In genomic region chr20:25490656-25491445, GRCh38 we compare ENCODE assay signal across 21 cellular contexts.
A peak's percentile ranks its signal among the peaks of the same experiment; 100 is the strongest.
DNase-seq lines count a peak whose midpoint lies in the region; ATAC-seq and TF ChIP-seq lines count a peak whose summit lies in the region.
"Had no signal": no experiment of that assay in that cellular context is flagged by ENCODE, and none has a peak within 500 bp of the region (broad histone marks: within the 10 kb centered on the region; RNA-seq: fewer than 3 reads in every experiment).

No MANE protein-coding gene starts in this region.

- no peak overlapping the region for H3K4me3 ChIP-seq in RWPE2 (ENCODE audit: severe bottlenecking)
- H3K4me3 ChIP-seq in iPS-20b (ENCODE audit: low read length): no peak overlapping the region
- H3K4me3 ChIP-seq in osteoblast (ENCODE audit: insufficient read depth, low read length): no peak overlapping the region
- H3K4me3 ChIP-seq: HAP-1, SK-N-MC had no signal

- H3K4me1 Mint-ChIP-seq in natural killer cell treated with Interleukin-12 subunit alpha and Interleukin-12 subunit beta and Interleukin-15 and Interleukin-18, amount 100 ng/mL, for 72 hours (ENCODE audit: low read depth in 2 of 2): peaks cover 4 to 6% of the 10 kb centered on the region in 2 donors
- peaks cover 7 to 8% of the 10 kb centered on the region in 2 donors for H3K4me1 Mint-ChIP-seq in natural killer cell
- H3K4me1 Mint-ChIP-seq in activated naive CD8-positive, alpha-beta T cell treated with anti-CD3 and anti-CD28 coated beads, Interleukin-2, amount 50 U/mL, for 24 hours: peaks cover 5% of the 10 kb centered on the region
- H3K4me1 Mint-ChIP-seq: CD14-positive monocyte had no signal

- no peak overlapping the region for H3K27ac Mint-ChIP-seq in natural killer cell treated with Interleukin-12 subunit alpha and Interleukin-12 subunit beta and Interleukin-15 and Interleukin-18, amount 100 ng/mL, for 72 hours
- H3K27ac Mint-ChIP-seq in natural killer cell: no peak overlapping the region
- H3K27ac Mint-ChIP-seq in activated naive CD8-positive, alpha-beta T cell treated with anti-CD3 and anti-CD28 coated beads, Interleukin-2, amount 50 U/mL, for 24 hours: no peak overlapping the region
- H3K27ac Mint-ChIP-seq: CD14-positive monocyte had no signal

- H3K27me3 Mint-ChIP-seq in natural killer cell treated with Interleukin-12 subunit alpha and Interleukin-12 subunit beta and Interleukin-15 and Interleukin-18, amount 100 ng/mL, for 72 hours: peaks cover 0 to 2% of the 10 kb centered on the region in 2 donors
- peaks cover 4 to 7% of the 10 kb centered on the region in 2 donors for H3K27me3 Mint-ChIP-seq in natural killer cell (ENCODE audit: low read depth in 2 of 2)
- no peaks in the 10 kb centered on the region for H3K27me3 Mint-ChIP-seq in activated naive CD8-positive, alpha-beta T cell treated with anti-CD3 and anti-CD28 coated beads, Interleukin-2, amount 50 U/mL, for 24 hours

- no peaks in the 10 kb centered on the region for H3K9me3 ChIP-seq in RWPE2 (ENCODE audit: severe bottlenecking)
- no peaks in the 10 kb centered on the region for H3K9me3 ChIP-seq in iPS-20b (ENCODE audit: insufficient read depth, low read depth, low read length)
- H3K9me3 ChIP-seq in osteoblast (ENCODE audit: low read depth, low read length): no peaks in the 10 kb centered on the region
- H3K9me3 ChIP-seq: HAP-1 had no signal

- H3K36me3 ChIP-seq in RWPE2 (ENCODE audit: low read depth): no peaks in the 10 kb centered on the region
- peaks cover 45% of the 10 kb centered on the region for H3K36me3 ChIP-seq in iPS-20b (ENCODE audit: insufficient read depth, low read depth, low read length)
- peaks cover 13% of the 10 kb centered on the region for H3K36me3 ChIP-seq in osteoblast (ENCODE audit: insufficient read depth, low read length)
- H3K36me3 ChIP-seq: HAP-1 had no signal

- no peak overlapping the region for H3K4me2 ChIP-seq in osteoblast (ENCODE audit: insufficient read depth, low read length)

- no peaks in the 10 kb centered on the region for H3K79me2 ChIP-seq in osteoblast (ENCODE audit: insufficient read depth, low read length)

- peak in 1 of 2 donors; percentile 46 for ATAC-seq in natural killer cell treated with Interleukin-12 subunit alpha and Interleukin-12 subunit beta and Interleukin-15 and Interleukin-18, amount 100 ng/mL, for 72 hours
- ATAC-seq in natural killer cell: no peak
- ATAC-seq in RWPE2 (ENCODE audit: low read depth): no peak
- no peak for ATAC-seq in activated naive CD8-positive, alpha-beta T cell treated with anti-CD3 and anti-CD28 coated beads, Interleukin-2, amount 50 U/mL, for 24 hours
- ATAC-seq: Panc1 had no signal

- no peaks in the 10 kb centered on the region for H3K36me3 Mint-ChIP-seq in natural killer cell treated with Interleukin-12 subunit alpha and Interleukin-12 subunit beta and Interleukin-15 and Interleukin-18, amount 100 ng/mL, for 72 hours
- H3K36me3 Mint-ChIP-seq in natural killer cell: no peaks in the 10 kb centered on the region
- H3K36me3 Mint-ChIP-seq in activated naive CD8-positive, alpha-beta T cell treated with anti-CD3 and anti-CD28 coated beads, Interleukin-2, amount 50 U/mL, for 24 hours (ENCODE audit: low read depth): no peaks in the 10 kb centered on the region
- H3K36me3 Mint-ChIP-seq: CD14-positive monocyte had no signal

- DNase-seq in natural killer cell treated with Interleukin-12 subunit alpha and Interleukin-12 subunit beta and Interleukin-15 and Interleukin-18, amount 100 ng/mL, for 72 hours (ENCODE audit: low spot score): peak; percentile 31
- no peak for DNase-seq in natural killer cell
- DNase-seq in RWPE2 (ENCODE audit: low spot score): peak; percentile 52
- DNase-seq in osteoblast (ENCODE audit: insufficient read length, low spot score, missing footprints): peak; percentile 69
- no peak for DNase-seq in stimulated activated CD4-positive, alpha-beta T cell treated with anti-CD3 and anti-CD28 coated beads, Interleukin-12 subunit alpha, Interleukin-12 subunit beta, amount 100 ng/mL, for 4 hours
- no peak for DNase-seq in SHP77 treated with DMSO at 0.1 percent for 48 hours (lab: John Stamatoyannopoulos, UW)
- no peak for DNase-seq in activated naive CD8-positive, alpha-beta T cell treated with anti-CD3 and anti-CD28 coated beads, Interleukin-2, amount 50 U/mL, for 24 hours
- DNase-seq: AML-193, KG1, NCI-H1105, NCI-H146, NCI-H2029, NCI-H226, NCI-H510A treated with DMSO at 0.1 percent for 48 hours, NCI-H748 treated with DMSO at 0.1 percent for 48 hours had no signal

- no peaks in the 10 kb centered on the region for H3K9me3 Mint-ChIP-seq in natural killer cell treated with Interleukin-12 subunit alpha and Interleukin-12 subunit beta and Interleukin-15 and Interleukin-18, amount 100 ng/mL, for 72 hours
- no peaks in the 10 kb centered on the region for H3K9me3 Mint-ChIP-seq in natural killer cell
- no peaks in the 10 kb centered on the region for H3K9me3 Mint-ChIP-seq in activated naive CD8-positive, alpha-beta T cell treated with anti-CD3 and anti-CD28 coated beads, Interleukin-2, amount 50 U/mL, for 24 hours
- H3K9me3 Mint-ChIP-seq: CD14-positive monocyte had no signal

- H4K20me1 ChIP-seq in osteoblast (ENCODE audit: insufficient read depth, low read length): no peaks in the 10 kb centered on the region

- no peak for TF ChIP-seq CTCF in natural killer cell (IDR thresholded peaks at IDR 0.05)
- no peak for TF ChIP-seq CTCF in RWPE2 (IDR thresholded peaks at IDR 0.05; ENCODE audit: poor library complexity, severe bottlenecking)
- TF ChIP-seq CTCF in osteoblast (IDR thresholded peaks at IDR 0.05; ENCODE audit: extremely low read depth, low read depth, low read length): no peak

- H3K27me3 ChIP-seq in RWPE2 (ENCODE audit: insufficient read depth, poor library complexity, severe bottlenecking): no peaks in the 10 kb centered on the region
- no peaks in the 10 kb centered on the region for H3K27me3 ChIP-seq in iPS-20b (ENCODE audit: insufficient read depth, low read length)
- H3K27me3 ChIP-seq in osteoblast (ENCODE audit: insufficient read depth, low read length): no peaks in the 10 kb centered on the region

- intact Hi-C loops in natural killer cell (cut with micrococcal nuclease): no loop called here

- no peak overlapping the region; the same call in 1 of the 2 replicates for H3K9ac ChIP-seq in iPS-20b (ENCODE audit: low read depth, low read length)

- no peak overlapping the region for H3K4me3 Mint-ChIP-seq in natural killer cell treated with Interleukin-12 subunit alpha and Interleukin-12 subunit beta and Interleukin-15 and Interleukin-18, amount 100 ng/mL, for 72 hours
- no peak overlapping the region for H3K4me3 Mint-ChIP-seq in natural killer cell
- no peak overlapping the region for H3K4me3 Mint-ChIP-seq in activated naive CD8-positive, alpha-beta T cell treated with anti-CD3 and anti-CD28 coated beads, Interleukin-2, amount 50 U/mL, for 24 hours
- H3K4me3 Mint-ChIP-seq: CD14-positive monocyte had no signal

- H3K27ac ChIP-seq in RWPE2 (ENCODE audit: poor library complexity, severe bottlenecking) (no peak overlapping the region), iPS-20b (ENCODE audit: low read length) (peak overlapping the region; percentile 38), osteoblast (ENCODE audit: low read depth, low read length) (no peak overlapping the region)
- H3K27ac ChIP-seq: HL-60, SK-N-MC had no signal

- H2AFZ ChIP-seq in osteoblast (ENCODE audit: low read length): no peak overlapping the region

- H3K4me1 ChIP-seq in RWPE2 (ENCODE audit: insufficient read depth, poor library complexity, severe bottlenecking) (peaks cover 8% of the 10 kb centered on the region), iPS-20b (ENCODE audit: insufficient read depth, low read length) (peaks cover 10% of the 10 kb centered on the region), osteoblast (ENCODE audit: insufficient read depth, low read length) (no peaks in the 10 kb centered on the region)
- H3K4me1 ChIP-seq: HAP-1 had no signal

Comparison
In these comparisons a context has a peak if more than half of its experiments do, and no peak if none do; other contexts are left out.
1. DNase-seq: peak in natural killer cell treated with Interleukin-12 subunit alpha and Interleukin-12 subunit beta and Interleukin-15 and Interleukin-18, amount 100 ng/mL, for 72 hours (single experiment), RWPE2 (single experiment) and osteoblast (single experiment); none in natural killer cell (single experiment), stimulated activated CD4-positive, alpha-beta T cell treated with anti-CD3 and anti-CD28 coated beads, Interleukin-12 subunit alpha, Interleukin-12 subunit beta, amount 100 ng/mL, for 4 hours (single experiment), SHP77 treated with DMSO at 0.1 percent for 48 hours (single experiment) and activated naive CD8-positive, alpha-beta T cell treated with anti-CD3 and anti-CD28 coated beads, Interleukin-2, amount 50 U/mL, for 24 hours (single experiment).